In the genomic region with DNA sequence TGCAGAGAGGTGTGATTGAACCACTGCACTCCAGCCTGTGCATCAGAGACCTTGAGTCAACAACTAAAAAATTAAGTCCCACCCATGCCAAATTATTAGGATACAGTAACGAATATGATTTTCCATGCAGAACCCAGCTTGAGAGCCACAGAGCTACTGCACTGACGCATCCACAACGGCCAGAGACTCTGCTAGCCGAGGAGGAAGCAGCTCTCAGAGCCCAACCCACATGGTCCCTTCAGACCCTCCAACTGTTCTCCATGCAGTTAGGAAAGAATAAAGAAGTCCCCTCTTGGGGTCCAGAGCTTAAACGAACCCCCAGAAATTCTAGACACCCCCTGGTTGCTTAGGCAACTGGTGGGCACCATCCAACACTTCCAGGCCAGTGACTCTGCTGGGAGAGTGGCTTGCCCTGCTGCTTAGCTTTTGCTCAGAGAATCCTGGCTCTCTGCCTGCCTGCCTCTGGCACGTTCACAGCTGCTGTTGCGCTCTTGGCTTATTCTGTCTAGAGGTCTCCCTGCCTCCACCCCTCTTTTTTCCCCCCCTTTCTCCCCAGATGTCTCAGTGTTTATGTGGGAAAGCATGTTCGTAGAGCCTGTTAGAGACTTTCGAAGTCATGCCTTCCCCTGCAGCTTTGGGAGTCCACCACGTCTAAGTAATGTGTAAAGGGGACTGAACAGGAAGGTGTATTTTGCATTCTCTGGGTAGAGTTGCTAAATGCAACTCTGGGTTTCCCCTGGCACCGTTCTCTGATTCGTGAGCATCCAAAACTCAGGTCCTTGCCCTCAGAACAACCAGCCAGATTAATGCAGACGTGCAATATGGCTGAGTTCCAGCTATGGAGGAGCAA, we compare ENCODE assay signal across 8 cellular contexts. TPM values are rescaled to one million over a fixed set of nuclear protein-coding genes. Genes with fewer than 3 reads are reported as not detected.
A peak's percentile ranks its signal among the peaks of the same experiment; 100 is the strongest.
DNase-seq lines count a peak whose midpoint lies in the region; ATAC-seq, FAIRE-seq and TF ChIP-seq lines count a peak whose summit lies in the region.

No MANE protein-coding gene starts in this region.

- no peak for FAIRE-seq in bronchial epithelial cell (lab: Jason Lieb, UNC)

- no peaks in the 10 kb centered on the region for H3K36me3 ChIP-seq in bronchial epithelial cell (ENCODE audit: control insufficient read depth, insufficient read depth, low read length)

- H3K27me3 ChIP-seq in bronchial epithelial cell (ENCODE audit: control insufficient read depth, insufficient read depth, low read length): peaks cover 1% of the 10 kb centered on the region

- peak; percentile 5 to 37 for DNase-seq in NCI-H2081 (lab: John Stamatoyannopoulos, UW)
- DNase-seq in NCI-H2081 treated with DMSO at 0.1 percent for 48 hours (lab: John Stamatoyannopoulos, UW): no peak
- DNase-seq in bronchial epithelial cell (ENCODE audit: low read depth): peak; percentile 37
- DNase-seq in myocyte (ENCODE audit: low read depth): peak; percentile 87
- no peak for DNase-seq in LoVo (ENCODE audit: low spot score)
- DNase-seq in activated naive CD4-positive, alpha-beta T cell treated with anti-CD3 and anti-CD28 coated beads, Interleukin-2, amount 50 U/mL, for 16 hours: no peak
- DNase-seq in NCI-H1436 (lab: John Stamatoyannopoulos, UW): no peak

- H3K4me3 ChIP-seq in bronchial epithelial cell (ENCODE audit: low read depth, low read length): no peak overlapping the region

- peak; percentile 55 for ATAC-seq in HG03469 (IDR thresholded peaks at IDR 0.05; ENCODE audit: unreplicated experiment)

- TF ChIP-seq CTCF in bronchial epithelial cell (IDR thresholded peaks at IDR 0.05; ENCODE audit: insufficient read depth, low read length, severe bottlenecking): no peak

RNA-seq across cellular contexts. Expression of gene SP3, which starts 26.0 kb away (rescaled TPM):
- total RNA-seq in bronchial epithelial cell: 87.7 and 104 TPM in 2 replicates
- 53.2 and 73.6 TPM in 2 replicates for total RNA-seq in myocyte
- polyA plus RNA-seq in myocyte (2012): 17.8 TPM

Comparison
In these comparisons a context has a peak if more than half of its experiments do, and no peak if none do; other contexts are left out.
1. DNase-seq: peak in NCI-H2081 (2 of 2), bronchial epithelial cell (single experiment) and myocyte (single experiment); none in NCI-H2081 treated with DMSO at 0.1 percent for 48 hours (single experiment), LoVo (single experiment), activated naive CD4-positive, alpha-beta T cell treated with anti-CD3 and anti-CD28 coated beads, Interleukin-2, amount 50 U/mL, for 16 hours (single experiment) and NCI-H1436 (single experiment).